Comparison of ENCODE assay signal across 22 cellular contexts in genomic region chr16:1146409-1146808, GRCh38. TPM values are rescaled to one million over a fixed set of nuclear protein-coding genes. Genes with fewer than 3 reads are reported as not detected.
DNase-seq lines count a peak whose midpoint lies in the region; ATAC-seq and TF ChIP-seq lines count a peak whose summit lies in the region.
"Had no signal": no experiment of that assay in that cellular context is flagged by ENCODE, and none has a peak within 500 bp of the region (broad histone marks: within the 10 kb centered on the region; RNA-seq: fewer than 3 reads in every experiment).

No MANE protein-coding gene starts in this region.

- intact Hi-C loops in PC-9 (cut with micrococcal nuclease; ENCODE audit: unreplicated experiment) = no loop called here

- CTCF ChIA-PET in WTC11 (lab: Charles Lee) (interaction anchor here (0.7 to 1.4 kb wide), 3 partner anchors 43 to 426 kb away, joined by 3 to 6 read pairs (median 4); no protein-coding TSS in a partner anchor), PC-9 (lab: Charles Lee) (no interaction called here)

- DNase-seq in NCI-H2196 (lab: John Stamatoyannopoulos, UW; ENCODE audit: unreplicated experiment) (peak; percentile 38), NCI-H2196 treated with DMSO at 0.1 percent for 48 hours (lab: John Stamatoyannopoulos, UW; ENCODE audit: unreplicated experiment) (no peak), WTC11 (ENCODE audit: low spot score) (peak; percentile 64), smooth muscle cell (lab: John Stamatoyannopoulos, UW; ENCODE audit: unreplicated experiment) (no peak), PC-9 (no peak)
- peak; percentile 15 for DNase-seq in stimulated activated naive CD8-positive, alpha-beta T cell treated with anti-CD3 and anti-CD28 coated beads, Interleukin-15, Interleukin-2, amounts not matched to agents 100 U/mL and 50 U/mL, for 24 hours
- no peak for DNase-seq in stimulated activated naive CD8-positive, alpha-beta T cell treated with anti-CD3 and anti-CD28 coated beads, Interleukin-15, amount 100 ng/mL, for 72 hours
- DNase-seq: ACHN; CD4-positive, CD25-positive, alpha-beta regulatory T cell; erythroblast; H9; midbrain; NCI-H187 treated with DMSO at 0.1 percent for 48 hours; NCI-H748 treated with DMSO at 0.1 percent for 48 hours; spleen had no signal

- H3F3A ChIP-seq in smooth muscle cell (ENCODE audit: low read depth) (no peaks in the 10 kb centered on the region), PC-9 (ENCODE audit: insufficient read depth, low read depth) (no peaks in the 10 kb centered on the region; the same call in 1 of the 2 replicates)

- H4K20me1 ChIP-seq in smooth muscle cell (ENCODE audit: low read depth) = no peaks in the 10 kb centered on the region
- H4K20me1 ChIP-seq in PC-9 (ENCODE audit: insufficient read depth) = no peaks in the 10 kb centered on the region

- no peak overlapping the region for H3K4me2 ChIP-seq in smooth muscle cell
- H3K4me2 ChIP-seq in PC-9 = no peak overlapping the region

- no TSS peak for BruUV-seq in PC-9 (replicated peaks; lab: Mats Ljungman, UMichigan)

- H3K9ac ChIP-seq in smooth muscle cell (ENCODE audit: low read depth) = no peak overlapping the region

- H3K27me3 ChIP-seq in smooth muscle cell (ENCODE audit: low read depth) = no peaks in the 10 kb centered on the region
- peaks cover 60% of the 10 kb centered on the region for H3K27me3 ChIP-seq in PC-9 (ENCODE audit: insufficient read depth, low read depth)

- H3K4me3 ChIP-seq in smooth muscle cell (no peak overlapping the region), PC-9 (no peak overlapping the region)
- H3K4me3 ChIP-seq: gastroesophageal sphincter, spleen, tibial nerve had no signal

- H3K27ac ChIP-seq in smooth muscle cell (ENCODE audit: low read depth) (no peak overlapping the region), PC-9 (no peak overlapping the region)
- H3K27ac ChIP-seq: gastroesophageal sphincter, spleen, tibial nerve had no signal

- WGBS in smooth muscle cell (ENCODE audit: low lambda C conversion rate) = 89% methylated on average over 16 of the region's 16 CpGs

- peaks cover 2% of the 10 kb centered on the region; the same call in 1 of the 2 replicates for H3K36me3 Mint-ChIP-seq in WTC11
- H3K36me3 Mint-ChIP-seq: CD4-positive, CD25-positive, alpha-beta regulatory T cell; stimulated activated memory B cell treated with anti-CD40 and anti-IgM and Interleukin-4, amounts not matched to agents 10 μg/mL and 1 μg/mL and 100 μg/mL, for 72 hours had no signal

- POLR2A ChIA-PET in WTC11 (lab: Charles Lee) = interaction anchor here (0.6 to 0.9 kb wide), 2 partner anchors 34 to 637 kb away, joined by 3 to 6 read pairs; no protein-coding TSS in a partner anchor
- POLR2A ChIA-PET in PC-9 (lab: Charles Lee; ENCODE audit: unreplicated experiment) = no interaction called here

- H2AFZ ChIP-seq in smooth muscle cell (ENCODE audit: low read depth) = no peak overlapping the region
- H2AFZ ChIP-seq in PC-9 = no peak overlapping the region

- H3K9me3 ChIP-seq in smooth muscle cell (replicated peaks; ENCODE audit: low read depth) (no peaks in the 10 kb centered on the region), PC-9 (ENCODE audit: insufficient read depth, low read depth) (no peaks in the 10 kb centered on the region)
- H3K9me3 ChIP-seq: gastroesophageal sphincter, tibial nerve had no signal

- H3K9me3 Mint-ChIP-seq in stimulated activated naive CD8-positive, alpha-beta T cell treated with anti-CD3 and anti-CD28 coated beads, Interleukin-15, amount 100 ng/mL, for 72 hours = peaks cover 7 to 8% of the 10 kb centered on the region in 2 donors
- H3K9me3 Mint-ChIP-seq in WTC11 = peaks cover 7% of the 10 kb centered on the region

- no peak for TF ChIP-seq CTCF in WTC11 (IDR thresholded peaks at IDR 0.05)
- no peak for TF ChIP-seq CTCF in smooth muscle cell (IDR thresholded peaks at IDR 0.05; ENCODE audit: borderline replicate concordance, insufficient read depth, poor library complexity, severe bottlenecking)
- TF ChIP-seq CTCF in PC-9 (conservative IDR thresholded peaks at IDR 0.05) = no peak

- H3K4me1 Mint-ChIP-seq in stimulated activated naive CD8-positive, alpha-beta T cell treated with anti-CD3 and anti-CD28 coated beads, Interleukin-15, amount 100 ng/mL, for 72 hours = peaks cover 7% of the 10 kb centered on the region
- H3K4me1 Mint-ChIP-seq in WTC11 = 0 out of 2 replicates have a peak, but pooled peaks cover 1% of the 10 kb centered on the region
- H3K4me1 Mint-ChIP-seq: stimulated activated memory B cell treated with anti-CD40 and anti-IgM and Interleukin-4, amounts not matched to agents 10 μg/mL and 1 μg/mL and 100 μg/mL, for 72 hours had no signal

- ATAC-seq in stimulated activated naive CD8-positive, alpha-beta T cell treated with anti-CD3 and anti-CD28 coated beads, Interleukin-15, Interleukin-2, amounts not matched to agents 100 U/mL and 50 U/mL, for 24 hours = peak; percentile 12
- ATAC-seq in stimulated activated naive CD8-positive, alpha-beta T cell treated with anti-CD3 and anti-CD28 coated beads, Interleukin-15, amount 100 ng/mL, for 72 hours = no peak
- ATAC-seq in WTC11 = peak; percentile 61
- ATAC-seq in GM21381 (IDR thresholded peaks at IDR 0.05; ENCODE audit: unreplicated experiment) = no peak
- ATAC-seq: gastroesophageal sphincter, left lobe of liver had no signal

- H3K4me1 ChIP-seq in smooth muscle cell (ENCODE audit: low read depth) (peaks cover 8% of the 10 kb centered on the region), PC-9 (replicated peaks; ENCODE audit: insufficient read depth) (no peaks in the 10 kb centered on the region)
- H3K4me1 ChIP-seq: spleen, tibial nerve had no signal

- no peak overlapping the region for H3K4me3 Mint-ChIP-seq in stimulated activated naive CD8-positive, alpha-beta T cell treated with anti-CD3 and anti-CD28 coated beads, Interleukin-15, amount 100 ng/mL, for 72 hours
- no peak overlapping the region for H3K4me3 Mint-ChIP-seq in WTC11
- H3K4me3 Mint-ChIP-seq: CD4-positive, CD25-positive, alpha-beta regulatory T cell; H9; stimulated activated memory B cell treated with anti-CD40 and anti-IgM and Interleukin-4, amounts not matched to agents 10 μg/mL and 1 μg/mL and 100 μg/mL, for 72 hours had no signal

- H3K79me2 ChIP-seq in smooth muscle cell (ENCODE audit: low read depth) (no peaks in the 10 kb centered on the region), PC-9 (ENCODE audit: low read depth) (no peaks in the 10 kb centered on the region)

- H3K36me3 ChIP-seq in smooth muscle cell (ENCODE audit: low read depth) (no peaks in the 10 kb centered on the region), PC-9 (ENCODE audit: low read depth) (no peaks in the 10 kb centered on the region)
- H3K36me3 ChIP-seq: gastroesophageal sphincter, spleen, tibial nerve had no signal

- peaks cover 2% of the 10 kb centered on the region for H3K27me3 Mint-ChIP-seq in stimulated activated naive CD8-positive, alpha-beta T cell treated with anti-CD3 and anti-CD28 coated beads, Interleukin-15, amount 100 ng/mL, for 72 hours
- 0 out of 2 replicates have a peak, but pooled peaks cover 3% of the 10 kb centered on the region for H3K27me3 Mint-ChIP-seq in WTC11 (ENCODE audit: low read depth)
- H3K27me3 Mint-ChIP-seq: CD4-positive, CD25-positive, alpha-beta regulatory T cell had no signal

- H3K9me2 ChIP-seq in PC-9 (ENCODE audit: insufficient read depth) = no peaks in the 10 kb centered on the region

- H3K27ac Mint-ChIP-seq in stimulated activated naive CD8-positive, alpha-beta T cell treated with anti-CD3 and anti-CD28 coated beads, Interleukin-15, amount 100 ng/mL, for 72 hours = no peak overlapping the region
- H3K27ac Mint-ChIP-seq in WTC11 = no peak overlapping the region
- H3K27ac Mint-ChIP-seq: H9; stimulated activated memory B cell treated with anti-CD40 and anti-IgM and Interleukin-4, amounts not matched to agents 10 μg/mL and 1 μg/mL and 100 μg/mL, for 72 hours had no signal

TF ChIP-seq in WTC11, 78 proteins besides CTCF, POLR2A, EP300 and RAD21 (continues in another document):
- no peak for TF ChIP-seq NR2C2 (CRISPR knock-in tag; IDR thresholded peaks at IDR 0.05)
- TF ChIP-seq RELA (CRISPR knock-in tag; IDR thresholded peaks at IDR 0.05; ENCODE audit: borderline replicate concordance) = no peak
- TF ChIP-seq ZNF671 (CRISPR knock-in tag; IDR thresholded peaks at IDR 0.05) = no peak
- TF ChIP-seq EMX1 (CRISPR knock-in tag; IDR thresholded peaks at IDR 0.05) = no peak
- TF ChIP-seq ZNF396 (CRISPR knock-in tag; IDR thresholded peaks at IDR 0.05; ENCODE audit: borderline replicate concordance) = no peak
- TF ChIP-seq, protein P1, sequence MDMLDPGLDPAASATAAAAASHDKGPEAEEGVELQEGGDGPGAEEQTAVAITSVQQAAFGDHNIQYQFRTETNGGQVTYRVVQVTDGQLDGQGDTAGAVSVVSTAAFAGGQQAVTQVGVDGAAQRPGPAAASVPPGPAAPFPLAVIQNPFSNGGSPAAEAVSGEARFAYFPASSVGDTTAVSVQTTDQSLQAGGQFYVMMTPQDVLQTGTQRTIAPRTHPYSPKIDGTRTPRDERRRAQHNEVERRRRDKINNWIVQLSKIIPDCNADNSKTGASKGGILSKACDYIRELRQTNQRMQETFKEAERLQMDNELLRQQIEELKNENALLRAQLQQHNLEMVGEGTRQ (CRISPR knock-in tag; IDR thresholded peaks at IDR 0.05) = no peak
- no peak for TF ChIP-seq NR1H2 (CRISPR knock-in tag; IDR thresholded peaks at IDR 0.05)
- TF ChIP-seq ERG (CRISPR knock-in tag; IDR thresholded peaks at IDR 0.05) = no peak
- no peak for TF ChIP-seq PRRX2 (CRISPR knock-in tag; IDR thresholded peaks at IDR 0.05)
- no peak for TF ChIP-seq CREB1 (CRISPR knock-in tag; IDR thresholded peaks at IDR 0.05)

RNA-seq across cellular contexts. Expression of gene CACNA1H, which starts 6.5 kb away (rescaled TPM):
- 38.0 to 46.9 TPM (median 46.4 TPM) in 3 replicates for total RNA-seq in WTC11 (2021)
- 1.7 TPM in 2 replicates for total RNA-seq in smooth muscle cell
- polyA plus RNA-seq in smooth muscle cell = 1.4 and 2.6 TPM in 2 replicates
- 0.08 TPM in 1 of 2 replicates, not detected in the other for total RNA-seq in PC-9 (2021)
- total RNA-seq: bronchial epithelial cell had no signal

RNA-seq across cellular contexts. Expression of gene C1QTNF8, which starts 50.4 kb away (rescaled TPM):
- total RNA-seq in WTC11 (2021) (0.13 to 0.16 TPM in 2 of 3 replicates, not detected in the other), smooth muscle cell (not detected in 2 replicates), PC-9 (2021) (not detected in 2 replicates)
- not detected in 2 replicates for polyA plus RNA-seq in smooth muscle cell
- total RNA-seq: bronchial epithelial cell; CD4-positive, CD25-positive, alpha-beta regulatory T cell; gastroesophageal sphincter; H9; left lobe of liver; pulmonary artery endothelial cell; spleen; tibial nerve had no signal
- polyA plus RNA-seq: CD4-positive, CD25-positive, alpha-beta regulatory T cell; spleen had no signal

Comparison
In these comparisons a context has a peak if more than half of its experiments do, and no peak if none do; other contexts are left out.
1. DNase-seq: peak in NCI-H2196 (single experiment), stimulated activated naive CD8-positive, alpha-beta T cell treated with anti-CD3 and anti-CD28 coated beads, Interleukin-15, Interleukin-2, amounts not matched to agents 100 U/mL and 50 U/mL, for 24 hours (single experiment) and WTC11 (single experiment); none in NCI-H2196 treated with DMSO at 0.1 percent for 48 hours (single experiment), stimulated activated naive CD8-positive, alpha-beta T cell treated with anti-CD3 and anti-CD28 coated beads, Interleukin-15, amount 100 ng/mL, for 72 hours (0 of 2), smooth muscle cell (single experiment) and PC-9 (0 of 2).
2. ATAC-seq: peak in stimulated activated naive CD8-positive, alpha-beta T cell treated with anti-CD3 and anti-CD28 coated beads, Interleukin-15, Interleukin-2, amounts not matched to agents 100 U/mL and 50 U/mL, for 24 hours (single experiment) and WTC11 (single experiment); none in stimulated activated naive CD8-positive, alpha-beta T cell treated with anti-CD3 and anti-CD28 coated beads, Interleukin-15, amount 100 ng/mL, for 72 hours (single experiment) and GM21381 (single experiment).
3. RNA of gene CACNA1H, which starts 6.5 kb away (total RNA-seq): 38.0 to 46.9 TPM in WTC11; 1.7 TPM in smooth muscle cell and 0.08 TPM in PC-9; every median in the first group is over 10 times any median in the second.